30 cellular contexts compared by ENCODE assay signal in genomic region chr5:26031481-26031880, GRCh38.
"Had no signal": no experiment of that assay in that cellular context is flagged by ENCODE, and none has a peak within 500 bp of the region (broad histone marks: within the 10 kb centered on the region; RNA-seq: fewer than 3 reads in every experiment).

No MANE protein-coding gene starts in this region.

- ATAC-seq: activated CD4-positive, alpha-beta T cell treated with anti-CD3 and anti-CD28 coated beads for 36 hours; activated T-cell treated with anti-CD3 and anti-CD28 coated beads, Interleukin-2, amount 50 U/mL, for 72 hours; esophagus mucosa; foreskin keratinocyte; gastrocnemius medialis; heart left ventricle had no signal

- H3K4me3 ChIP-seq: coronary artery, dorsolateral prefrontal cortex, gastrocnemius medialis, heart left ventricle had no signal

- H3K9me3 ChIP-seq: gastrocnemius medialis had no signal

- H3K27me3 ChIP-seq: brain microvascular endothelial cell, dorsolateral prefrontal cortex, foreskin keratinocyte, gastrocnemius medialis, heart left ventricle had no signal

- DNase-seq: activated CD4-positive, alpha-beta memory T cell treated with anti-CD3 and anti-CD28 coated beads for 36 hours; activated CD4-positive, alpha-beta T cell treated with anti-CD3 and anti-CD28 coated beads for 36 hours; activated CD4-positive, alpha-beta T cell treated with anti-CD3 and anti-CD28 coated beads, Interleukin-2, amount 10 ng/mL, durations not matched to agents 24 days and 14 days; activated CD4-positive, CD25-positive, alpha-beta regulatory T cell; activated CD4-positive, CD25-positive, alpha-beta regulatory T cell treated with anti-CD3 and anti-CD28 coated beads, Interleukin-2, amount 50 U/mL, for 72 hours; activated CD8-positive, alpha-beta memory T cell treated with anti-CD3 and anti-CD28 coated beads, Interleukin-2, amount 50 U/mL, for 48 hours; activated gamma-delta T cell; activated naive CD4-positive, alpha-beta T cell; activated naive CD8-positive, alpha-beta T cell treated with anti-CD3 and anti-CD28 coated beads, Interleukin-2, amount 10 ng/mL, durations not matched to agents 7 days and 5 days; activated T-cell treated with anti-CD3 and anti-CD28 coated beads for 4 hours; activated T-cell treated with anti-CD3 and anti-CD28 coated beads, Interleukin-2, amount 50 U/mL, for 24 hours; activated T-cell treated with anti-CD3 and anti-CD28 coated beads, Interleukin-2, amount 50 U/mL, for 72 hours; amniotic stem cell; anterior cingulate cortex; brain microvascular endothelial cell; dorsolateral prefrontal cortex; effector memory CD4-positive, alpha-beta T cell; endodermal cell; foreskin keratinocyte; gastrocnemius medialis; glutamatergic neuron; heart left ventricle; T-helper 2 cell had no signal

- H3K27ac ChIP-seq: brain microvascular endothelial cell, coronary artery, dorsolateral prefrontal cortex, foreskin keratinocyte, gastrocnemius medialis, heart left ventricle had no signal

- H3K36me3 Mint-ChIP-seq: activated CD4-positive, alpha-beta memory T cell treated with anti-CD3 and anti-CD28 coated beads for 36 hours; activated naive CD4-positive, alpha-beta T cell treated with anti-CD3 and anti-CD28 coated beads, Interleukin-2, amount 50 U/mL, for 24 hours; activated naive CD8-positive, alpha-beta T cell treated with anti-CD3 and anti-CD28 coated beads, Interleukin-2, amount 10 ng/mL, durations not matched to agents 7 days and 5 days had no signal

- H3K4me1 ChIP-seq: foreskin keratinocyte, gastrocnemius medialis, heart left ventricle had no signal

- H3K9me3 Mint-ChIP-seq: endodermal cell had no signal

- FAIRE-seq: astrocyte, bronchial epithelial cell had no signal

- H3K36me3 ChIP-seq: brain microvascular endothelial cell, gastrocnemius medialis, heart left ventricle had no signal

- H3K27me3 Mint-ChIP-seq: activated CD4-positive, alpha-beta memory T cell treated with anti-CD3 and anti-CD28 coated beads for 36 hours; activated CD4-positive, alpha-beta T cell treated with anti-CD3 and anti-CD28 coated beads for 36 hours; activated CD4-positive, alpha-beta T cell treated with anti-CD3 and anti-CD28 coated beads, Interleukin-2, amount 10 ng/mL, durations not matched to agents 24 days and 14 days; activated naive CD4-positive, alpha-beta T cell treated with anti-CD3 and anti-CD28 coated beads, Interleukin-2, amount 50 U/mL, for 24 hours; activated naive CD8-positive, alpha-beta T cell treated with anti-CD3 and anti-CD28 coated beads, Interleukin-2, amount 10 ng/mL, durations not matched to agents 7 days and 5 days; activated T-cell treated with anti-CD3 and anti-CD28 coated beads, Interleukin-2, amount 50 U/mL, for 24 hours; central memory CD8-positive, alpha-beta T cell; dendritic cell treated with granulocyte-macrophage colony-stimulating factor and Interleukin-4, amounts not matched to agents 40 ng/mL and 50 ng/mL, for 4 days had no signal

- H3K4me1 Mint-ChIP-seq: activated CD4-positive, alpha-beta T cell treated with anti-CD3 and anti-CD28 coated beads for 36 hours; activated CD4-positive, alpha-beta T cell treated with anti-CD3 and anti-CD28 coated beads, Interleukin-2, amount 10 ng/mL, durations not matched to agents 24 days and 14 days; activated naive CD4-positive, alpha-beta T cell treated with anti-CD3 and anti-CD28 coated beads, Interleukin-2, amount 50 U/mL, for 24 hours; activated naive CD8-positive, alpha-beta T cell treated with anti-CD3 and anti-CD28 coated beads, Interleukin-2, amount 10 ng/mL, durations not matched to agents 7 days and 5 days; central memory CD8-positive, alpha-beta T cell; endodermal cell had no signal

- H3K4me3 Mint-ChIP-seq: activated CD4-positive, alpha-beta memory T cell treated with anti-CD3 and anti-CD28 coated beads for 36 hours; activated CD4-positive, alpha-beta T cell treated with anti-CD3 and anti-CD28 coated beads for 36 hours; activated CD4-positive, alpha-beta T cell treated with anti-CD3 and anti-CD28 coated beads, Interleukin-2, amount 10 ng/mL, durations not matched to agents 24 days and 14 days; activated naive CD4-positive, alpha-beta T cell treated with anti-CD3 and anti-CD28 coated beads, Interleukin-2, amount 50 U/mL, for 24 hours; activated naive CD8-positive, alpha-beta T cell treated with anti-CD3 and anti-CD28 coated beads, Interleukin-2, amount 10 ng/mL, durations not matched to agents 7 days and 5 days; activated T-cell treated with anti-CD3 and anti-CD28 coated beads, Interleukin-2, amount 50 U/mL, for 24 hours; activated T-cell treated with anti-CD3 and anti-CD28 coated beads, Interleukin-2, amount 50 U/mL, for 72 hours; central memory CD8-positive, alpha-beta T cell; dendritic cell treated with granulocyte-macrophage colony-stimulating factor and Interleukin-4, amounts not matched to agents 40 ng/mL and 50 ng/mL, for 4 days; endodermal cell had no signal

- H3K27ac Mint-ChIP-seq: activated CD4-positive, alpha-beta memory T cell treated with anti-CD3 and anti-CD28 coated beads for 36 hours; activated CD4-positive, alpha-beta T cell treated with anti-CD3 and anti-CD28 coated beads for 36 hours; activated CD4-positive, alpha-beta T cell treated with anti-CD3 and anti-CD28 coated beads, Interleukin-2, amount 10 ng/mL, durations not matched to agents 24 days and 14 days; activated naive CD4-positive, alpha-beta T cell treated with anti-CD3 and anti-CD28 coated beads, Interleukin-2, amount 50 U/mL, for 24 hours; activated naive CD8-positive, alpha-beta T cell treated with anti-CD3 and anti-CD28 coated beads, Interleukin-2, amount 10 ng/mL, durations not matched to agents 7 days and 5 days; activated T-cell treated with anti-CD3 and anti-CD28 coated beads, Interleukin-2, amount 50 U/mL, for 24 hours; activated T-cell treated with anti-CD3 and anti-CD28 coated beads, Interleukin-2, amount 50 U/mL, for 72 hours; dendritic cell treated with granulocyte-macrophage colony-stimulating factor and Interleukin-4, amounts not matched to agents 40 ng/mL and 50 ng/mL, for 4 days; endodermal cell had no signal
